In the genomic region with DNA sequence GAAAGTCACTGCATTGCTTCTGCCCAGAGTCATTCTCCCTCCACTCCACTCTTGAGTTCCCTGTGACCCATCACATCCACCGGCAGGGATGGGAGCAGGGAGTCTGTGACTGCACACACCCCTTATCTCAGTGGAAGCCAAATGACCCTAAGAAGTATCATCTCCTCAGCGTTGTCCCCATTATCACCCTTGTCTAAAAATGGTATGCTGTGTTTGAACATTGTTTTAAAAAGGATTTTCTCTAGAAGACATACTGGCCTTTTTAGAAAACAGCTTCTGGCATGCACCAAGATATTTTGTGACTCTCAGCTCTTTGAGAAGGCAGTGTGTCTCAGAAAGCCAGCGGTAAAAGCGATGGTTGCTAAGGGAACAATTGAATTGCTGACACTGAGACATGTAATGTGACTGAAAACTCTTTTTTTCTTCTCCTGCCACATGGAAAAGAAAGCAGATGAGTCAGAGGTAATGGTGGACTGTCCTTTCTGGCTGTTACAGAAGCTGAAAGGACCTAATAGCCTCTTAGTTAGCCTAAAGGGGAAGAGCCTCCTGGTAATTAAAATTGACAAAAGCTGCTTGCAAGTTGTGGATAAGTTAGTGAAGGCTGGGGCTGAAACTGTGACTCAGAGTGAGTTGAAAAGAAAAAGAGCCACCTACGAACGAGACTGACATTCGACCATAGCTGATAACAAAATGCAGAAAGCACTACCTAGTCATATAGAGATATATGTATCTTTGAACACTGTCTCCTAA, we compare ENCODE assay signal across 11 cellular contexts.
DNase-seq lines count a peak whose midpoint lies in the region; ATAC-seq, FAIRE-seq and TF ChIP-seq lines count a peak whose summit lies in the region.
"Had no signal": no experiment of that assay in that cellular context is flagged by ENCODE, and none has a peak within 500 bp of the region (broad histone marks: within the 10 kb centered on the region; RNA-seq: fewer than 3 reads in every experiment).

No MANE protein-coding gene starts in this region.

- H3K4me3 Mint-ChIP-seq in astrocyte (ENCODE audit: unreplicated experiment) (no peak overlapping the region), osteocyte (ENCODE audit: unreplicated experiment) (no peak overlapping the region), natural killer cell (no peak overlapping the region)
- H3K4me3 Mint-ChIP-seq in naive thymus-derived CD4-positive, alpha-beta T cell, result peak overlapping the region in 4 of 10 donors; percentile 9 to 51 (median 18)

- no peaks in the 10 kb centered on the region for H3K36me3 ChIP-seq in astrocyte (ENCODE audit: insufficient read depth, low read length)
- no peaks in the 10 kb centered on the region for H3K36me3 ChIP-seq in naive thymus-derived CD4-positive, alpha-beta T cell (ENCODE audit: control insufficient read depth in 2 of 3, insufficient read depth in 3 of 3, low read length in 3 of 3)
- H3K36me3 ChIP-seq: ovary had no signal

- H4K20me1 ChIP-seq in astrocyte (ENCODE audit: insufficient read depth, low read length), result no peaks in the 10 kb centered on the region

- H3K9ac ChIP-seq in astrocyte (ENCODE audit: low read length), result no peak overlapping the region

- peaks cover 5% of the 10 kb centered on the region for H3K27me3 ChIP-seq in astrocyte (ENCODE audit: insufficient read depth, low read length)
- H3K27me3 ChIP-seq in naive thymus-derived CD4-positive, alpha-beta T cell (ENCODE audit: control insufficient read depth in 2 of 2, insufficient read depth in 2 of 2, low read length in 2 of 2), result no peaks in the 10 kb centered on the region
- H3K27me3 ChIP-seq: ovary had no signal

- no peak overlapping the region for H3K27ac ChIP-seq in astrocyte (ENCODE audit: low read depth, low read length)
- no peak overlapping the region for H3K27ac ChIP-seq in naive thymus-derived CD4-positive, alpha-beta T cell (ENCODE audit: low read depth, low read length)
- H3K27ac ChIP-seq: coronary artery, ovary had no signal

- no peak for FAIRE-seq in astrocyte (lab: Jason Lieb, UNC)
- FAIRE-seq in urothelium cell line (lab: Jason Lieb, UNC), result no peak

- no peaks in the 10 kb centered on the region for H3K9me3 Mint-ChIP-seq in astrocyte (ENCODE audit: unreplicated experiment)
- H3K9me3 Mint-ChIP-seq in naive thymus-derived CD4-positive, alpha-beta T cell, result no peaks in the 10 kb centered on the region
- no peaks in the 10 kb centered on the region for H3K9me3 Mint-ChIP-seq in osteocyte (ENCODE audit: unreplicated experiment)
- no peaks in the 10 kb centered on the region for H3K9me3 Mint-ChIP-seq in natural killer cell

- DNase-seq in HT1080 (ENCODE audit: low read depth) (peak; percentile 55), astrocyte (ENCODE audit: low read depth) (peak; percentile 53), osteocyte (ENCODE audit: extremely low spot score, unreplicated experiment) (no peak), natural killer cell (no peak), urothelium cell line (ENCODE audit: low spot score) (no peak)
- no peak for DNase-seq in naive thymus-derived CD4-positive, alpha-beta T cell
- DNase-seq: DMS53, ovary had no signal

- H3K4me1 ChIP-seq in astrocyte (ENCODE audit: insufficient read depth, low read length), result peaks cover 9% of the 10 kb centered on the region
- H3K4me1 ChIP-seq in naive thymus-derived CD4-positive, alpha-beta T cell (ENCODE audit: control insufficient read depth in 2 of 2, insufficient read depth in 2 of 2, low read length in 2 of 2), result peaks cover 18 to 22% of the 10 kb centered on the region in 2 donors

- H3K27me3 Mint-ChIP-seq in astrocyte (ENCODE audit: low read depth, unreplicated experiment) (no peaks in the 10 kb centered on the region), osteocyte (ENCODE audit: unreplicated experiment) (peaks cover 5% of the 10 kb centered on the region), natural killer cell (ENCODE audit: low read depth in 2 of 2) (no peaks in the 10 kb centered on the region)
- peaks cover 0 to 2% (median 0%) of the 10 kb centered on the region in 5 donors for H3K27me3 Mint-ChIP-seq in naive thymus-derived CD4-positive, alpha-beta T cell

- no peak for TF ChIP-seq CTCF in astrocyte (IDR thresholded peaks at IDR 0.05; ENCODE audit: insufficient read depth, low read depth, low read length)
- TF ChIP-seq CTCF in osteocyte (IDR thresholded peaks at IDR 0.05), result no peak
- TF ChIP-seq CTCF in natural killer cell (IDR thresholded peaks at IDR 0.05), result no peak

- H3K79me2 ChIP-seq in astrocyte (ENCODE audit: insufficient read depth, low read length), result no peaks in the 10 kb centered on the region

- CTCF ChIA-PET in naive thymus-derived CD4-positive, alpha-beta T cell (lab: Charles Lee), result interaction anchor here (0.6 to 1.4 kb wide), 3 partner anchors 10 to 13 kb away, joined by 3 to 4 read pairs (median 3); no protein-coding TSS in a partner anchor

- H3K27ac Mint-ChIP-seq in astrocyte (ENCODE audit: unreplicated experiment) (peak overlapping the region; percentile 95), osteocyte (ENCODE audit: unreplicated experiment) (no peak overlapping the region), natural killer cell (no peak overlapping the region)
- H3K27ac Mint-ChIP-seq in naive thymus-derived CD4-positive, alpha-beta T cell, result peak overlapping the region in 6 of 9 donors; percentile 2 to 85 (median 21)

- H2AFZ ChIP-seq in astrocyte (ENCODE audit: low read depth, low read length), result no peak overlapping the region

- H3K4me3 ChIP-seq in astrocyte (ENCODE audit: insufficient read depth, low read depth, low read length), result no peak overlapping the region
- no peak overlapping the region for H3K4me3 ChIP-seq in naive thymus-derived CD4-positive, alpha-beta T cell (ENCODE audit: low read length)
- H3K4me3 ChIP-seq: coronary artery, ovary had no signal

- H3K4me1 Mint-ChIP-seq in astrocyte (ENCODE audit: low read depth, unreplicated experiment), result peaks cover 28% of the 10 kb centered on the region
- peaks cover 22 to 88% (median 56%) of the 10 kb centered on the region in 7 donors for H3K4me1 Mint-ChIP-seq in naive thymus-derived CD4-positive, alpha-beta T cell
- no peaks in the 10 kb centered on the region for H3K4me1 Mint-ChIP-seq in osteocyte (ENCODE audit: unreplicated experiment)
- H3K4me1 Mint-ChIP-seq in natural killer cell, result peaks cover 12 to 14% of the 10 kb centered on the region in 2 donors

- peak overlapping the region; percentile 59 for H3K4me2 ChIP-seq in astrocyte (ENCODE audit: low read length)

- intact Hi-C loops in naive thymus-derived CD4-positive, alpha-beta T cell (cut with micrococcal nuclease), result no loop called here
- intact Hi-C loops in natural killer cell (cut with micrococcal nuclease), result no loop called here

- H3K9me3 ChIP-seq in astrocyte (ENCODE audit: insufficient read depth, low read depth, low read length), result no peaks in the 10 kb centered on the region
- no peaks in the 10 kb centered on the region for H3K9me3 ChIP-seq in naive thymus-derived CD4-positive, alpha-beta T cell (ENCODE audit: control insufficient read depth in 2 of 3, low read length in 3 of 3)
- H3K9me3 ChIP-seq: ovary had no signal

- peak; percentile 61 for ATAC-seq in GM19035 (IDR thresholded peaks at IDR 0.05; ENCODE audit: unreplicated experiment)
- no peak for ATAC-seq in naive thymus-derived CD4-positive, alpha-beta T cell
- ATAC-seq in natural killer cell, result no peak
- ATAC-seq in GM19452 (IDR thresholded peaks at IDR 0.05; ENCODE audit: unreplicated experiment), result no peak

- POLR2A ChIA-PET in naive thymus-derived CD4-positive, alpha-beta T cell (lab: Charles Lee), result no interaction called here

- H3K36me3 Mint-ChIP-seq in astrocyte (ENCODE audit: low read depth, unreplicated experiment) (no peaks in the 10 kb centered on the region), osteocyte (ENCODE audit: unreplicated experiment) (no peaks in the 10 kb centered on the region), natural killer cell (no peaks in the 10 kb centered on the region)
- peaks cover 0 to 16% (median 0%) of the 10 kb centered on the region in 5 donors for H3K36me3 Mint-ChIP-seq in naive thymus-derived CD4-positive, alpha-beta T cell

Comparison
In these comparisons a context has a peak if more than half of its experiments do, and no peak if none do; other contexts are left out.
1. DNase-seq: peak in HT1080 (single experiment) and astrocyte (single experiment); none in naive thymus-derived CD4-positive, alpha-beta T cell (0 of 9), osteocyte (single experiment), natural killer cell (single experiment) and urothelium cell line (single experiment).
2. H3K27ac Mint-ChIP-seq: peak in astrocyte (single experiment) and naive thymus-derived CD4-positive, alpha-beta T cell (6 of 9); none in osteocyte (single experiment) and natural killer cell (0 of 2).